In the genomic region with DNA sequence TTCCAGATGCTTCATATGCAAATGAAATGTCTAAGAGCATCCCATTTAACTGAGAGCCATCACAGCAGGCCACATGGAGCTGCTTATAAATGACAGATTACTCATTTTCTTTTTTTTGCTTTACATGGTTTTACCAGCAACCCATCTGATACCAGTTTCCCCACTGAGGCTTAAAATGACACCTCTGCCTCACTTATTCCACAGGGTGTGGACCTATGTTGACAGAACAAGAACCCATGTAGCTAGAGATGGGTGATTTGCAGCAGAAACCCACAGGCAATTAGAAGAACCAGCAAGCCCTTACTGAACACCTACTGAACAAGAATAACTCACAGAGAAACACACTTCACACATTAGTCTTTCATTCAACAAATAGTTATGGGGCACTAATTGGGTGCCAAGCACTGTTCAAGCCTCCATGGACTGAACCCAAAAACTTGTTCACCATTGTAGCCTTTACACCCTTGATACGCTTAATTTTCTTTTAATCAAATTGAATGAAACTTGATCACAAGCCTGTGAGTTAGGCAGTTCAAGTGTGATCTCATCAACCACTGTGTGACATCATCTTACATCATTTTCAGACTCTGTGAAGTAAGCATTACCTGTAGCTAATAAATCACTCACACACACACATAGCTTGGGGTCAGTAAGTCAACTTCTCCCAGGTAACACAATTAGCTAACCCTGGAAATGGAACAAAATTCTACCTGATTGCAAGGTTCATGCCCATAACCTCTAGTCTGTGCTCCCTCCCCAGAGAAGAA, we compare ENCODE assay signal across 18 cellular contexts. TPM values are rescaled to one million over a fixed set of nuclear protein-coding genes. Genes with fewer than 3 reads are reported as not detected.
DNase-seq lines count a peak whose midpoint lies in the region; ATAC-seq and TF ChIP-seq lines count a peak whose summit lies in the region.
"Had no signal": no experiment of that assay in that cellular context is flagged by ENCODE, and none has a peak within 500 bp of the region (broad histone marks: within the 10 kb centered on the region; RNA-seq: fewer than 3 reads in every experiment).

No MANE protein-coding gene starts in this region.

- intact Hi-C loops in activated CD4-positive, alpha-beta T cell treated with anti-CD3 and anti-CD28 coated beads for 36 hours (cut with DNase I, micrococcal nuclease) = loop anchor here in 1 of 2 experiments (2.0 kb wide), 1 partner anchor 29 kb away; no protein-coding TSS in a partner anchor

- peaks cover 4% of the 10 kb centered on the region for H3K9me3 Mint-ChIP-seq in activated CD4-positive, alpha-beta T cell treated with anti-CD3 and anti-CD28 coated beads for 36 hours (ENCODE audit: low read depth)
- H3K9me3 Mint-ChIP-seq in activated naive CD8-positive, alpha-beta T cell treated with anti-CD3 and anti-CD28 coated beads, Interleukin-2, amount 50 U/mL, for 24 hours = peaks cover 3% of the 10 kb centered on the region

- DNase-seq in activated CD4-positive, alpha-beta T cell treated with anti-CD3 and anti-CD28 coated beads for 36 hours = no peak
- no peak for DNase-seq in activated CD4-positive, alpha-beta T cell treated with anti-CD3 and anti-CD28 coated beads for 4 hours
- no peak for DNase-seq in HEK293T (ENCODE audit: extremely low spot score)
- no peak for DNase-seq in activated naive CD8-positive, alpha-beta T cell treated with anti-CD3 and anti-CD28 coated beads, Interleukin-2, amount 50 U/mL, for 24 hours
- DNase-seq in myocyte (ENCODE audit: low read depth) = peak; percentile 20
- no peak for DNase-seq in NK-92 treated with Interleukin-12 subunit alpha and Interleukin-12 subunit beta, amount 100 ng/mL, for 24 hours (lab: John Stamatoyannopoulos, UW)
- DNase-seq: Calu3; CD8-positive, alpha-beta memory T cell; KBM-7; MM.1S; NCI-H1048; NCI-H1417 treated with DMSO at 0.1 percent for 48 hours; NCI-H187; NCI-H446; NCI-H526; PC-3; Right ventricle myocardium superior had no signal

- POLR2A ChIA-PET in activated CD4-positive, alpha-beta T cell treated with anti-CD3 and anti-CD28 coated beads for 36 hours (lab: Charles Lee) = no interaction called here
- POLR2A ChIA-PET in HEK293T (lab: Yijun Ruan, JAX) = no interaction called here

- no peak overlapping the region for H3K27ac Mint-ChIP-seq in activated CD4-positive, alpha-beta T cell treated with anti-CD3 and anti-CD28 coated beads for 36 hours
- H3K27ac Mint-ChIP-seq in activated naive CD8-positive, alpha-beta T cell treated with anti-CD3 and anti-CD28 coated beads, Interleukin-2, amount 50 U/mL, for 24 hours = no peak overlapping the region
- H3K27ac Mint-ChIP-seq: CD8-positive, alpha-beta memory T cell had no signal

- CTCF ChIA-PET in activated CD4-positive, alpha-beta T cell treated with anti-CD3 and anti-CD28 coated beads for 36 hours (lab: Charles Lee) = no interaction called here
- CTCF ChIA-PET in HEK293T (lab: Yijun Ruan, JAX) = interaction anchor here (0.5 kb wide), 1 partner anchor 60 kb away, joined by 3 read pairs; no protein-coding TSS in a partner anchor

- H3K4me3 Mint-ChIP-seq in activated CD4-positive, alpha-beta T cell treated with anti-CD3 and anti-CD28 coated beads for 36 hours = no peak overlapping the region
- H3K4me3 Mint-ChIP-seq in activated naive CD8-positive, alpha-beta T cell treated with anti-CD3 and anti-CD28 coated beads, Interleukin-2, amount 50 U/mL, for 24 hours = no peak overlapping the region
- H3K4me3 Mint-ChIP-seq: CD8-positive, alpha-beta memory T cell had no signal

- no peaks in the 10 kb centered on the region for H3K36me3 Mint-ChIP-seq in activated CD4-positive, alpha-beta T cell treated with anti-CD3 and anti-CD28 coated beads for 36 hours (ENCODE audit: low read depth)
- no peaks in the 10 kb centered on the region for H3K36me3 Mint-ChIP-seq in activated naive CD8-positive, alpha-beta T cell treated with anti-CD3 and anti-CD28 coated beads, Interleukin-2, amount 50 U/mL, for 24 hours (ENCODE audit: low read depth)
- H3K36me3 Mint-ChIP-seq: CD8-positive, alpha-beta memory T cell had no signal

- H3K27me3 Mint-ChIP-seq in activated CD4-positive, alpha-beta T cell treated with anti-CD3 and anti-CD28 coated beads for 36 hours = peaks cover 10% of the 10 kb centered on the region
- peaks cover 6% of the 10 kb centered on the region for H3K27me3 Mint-ChIP-seq in activated naive CD8-positive, alpha-beta T cell treated with anti-CD3 and anti-CD28 coated beads, Interleukin-2, amount 50 U/mL, for 24 hours

- ATAC-seq in activated CD4-positive, alpha-beta T cell treated with anti-CD3 and anti-CD28 coated beads for 36 hours = peak; percentile 49
- peak; percentile 75 for ATAC-seq in activated naive CD8-positive, alpha-beta T cell treated with anti-CD3 and anti-CD28 coated beads, Interleukin-2, amount 50 U/mL, for 24 hours
- no peak for ATAC-seq in HG02763 (IDR thresholded peaks at IDR 0.05; ENCODE audit: unreplicated experiment)
- ATAC-seq: PC-3 had no signal

- no peaks in the 10 kb centered on the region for H3K4me1 Mint-ChIP-seq in activated CD4-positive, alpha-beta T cell treated with anti-CD3 and anti-CD28 coated beads for 36 hours
- peaks cover 10% of the 10 kb centered on the region for H3K4me1 Mint-ChIP-seq in activated naive CD8-positive, alpha-beta T cell treated with anti-CD3 and anti-CD28 coated beads, Interleukin-2, amount 50 U/mL, for 24 hours
- H3K4me1 Mint-ChIP-seq: CD8-positive, alpha-beta memory T cell had no signal

TF ChIP-seq in HEK293T, 16 proteins besides CTCF, POLR2A, EP300 and RAD21:
- no peak for TF ChIP-seq L3MBTL2 (conservative IDR thresholded peaks at IDR 0.05)
- TF ChIP-seq, protein P1, sequence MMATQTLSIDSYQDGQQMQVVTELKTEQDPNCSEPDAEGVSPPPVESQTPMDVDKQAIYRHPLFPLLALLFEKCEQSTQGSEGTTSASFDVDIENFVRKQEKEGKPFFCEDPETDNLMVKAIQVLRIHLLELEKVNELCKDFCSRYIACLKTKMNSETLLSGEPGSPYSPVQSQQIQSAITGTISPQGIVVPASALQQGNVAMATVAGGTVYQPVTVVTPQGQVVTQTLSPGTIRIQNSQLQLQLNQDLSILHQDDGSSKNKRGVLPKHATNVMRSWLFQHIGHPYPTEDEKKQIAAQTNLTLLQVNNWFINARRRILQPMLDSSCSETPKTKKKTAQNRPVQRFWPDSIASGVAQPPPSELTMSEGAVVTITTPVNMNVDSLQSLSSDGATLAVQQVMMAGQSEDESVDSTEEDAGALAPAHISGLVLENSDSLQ (IDR thresholded peaks at IDR 0.05) = peak; percentile 23; the same call in 1 of the 2 replicates

RNA-seq across cellular contexts. Expression of gene MAGI1, which starts 45.4 kb away (rescaled TPM):
- total RNA-seq in activated CD4-positive, alpha-beta T cell treated with anti-CD3 and anti-CD28 coated beads for 36 hours = under 1 TPM; 0.09 to 0.18 TPM
- 10.6 and 14.5 TPM in 2 replicates for total RNA-seq in myocyte
- polyA plus RNA-seq in myocyte (2012) = 7.2 TPM
- polyA plus RNA-seq: CD8-positive, alpha-beta memory T cell had no signal
